Comparison of ENCODE assay signal across 9 cellular contexts in genomic region chr3:101518421-101518871, GRCh38.
DNase-seq lines count a peak whose midpoint lies in the region; ATAC-seq and TF ChIP-seq lines count a peak whose summit lies in the region.
"Had no signal": no experiment of that assay in that cellular context is flagged by ENCODE, and none has a peak within 500 bp of the region (broad histone marks: within the 10 kb centered on the region; RNA-seq: fewer than 3 reads in every experiment).

No MANE protein-coding gene starts in this region.

- no peaks in the 10 kb centered on the region for H3F3A ChIP-seq in OCI-LY1 (ENCODE audit: insufficient read depth, low read length)

- H4K20me1 ChIP-seq in OCI-LY1 (ENCODE audit: insufficient read depth, low read length), result no peaks in the 10 kb centered on the region

- peak; percentile 98 for ATAC-seq in GM18907 (IDR thresholded peaks at IDR 0.05; ENCODE audit: unreplicated experiment)
- ATAC-seq in HG02763 (IDR thresholded peaks at IDR 0.05; ENCODE audit: unreplicated experiment), result peak; percentile 97

- 0 out of 2 replicates have a peak overlapping the region, but pooled peaks have one; percentile 3 for H2AFZ ChIP-seq in OCI-LY1 (ENCODE audit: low read length)

- H3K36me3 ChIP-seq in OCI-LY1 (ENCODE audit: insufficient read depth, low read length), result no peaks in the 10 kb centered on the region

- no peaks in the 10 kb centered on the region for H3K79me2 ChIP-seq in OCI-LY1 (ENCODE audit: insufficient read depth, low read length)

- no peak for TF ChIP-seq CTCF in OCI-LY1 (IDR thresholded peaks at IDR 0.05; ENCODE audit: low read length)

- DNase-seq in activated naive CD4-positive, alpha-beta T cell treated with anti-CD3 and anti-CD28 coated beads, Interleukin-2, amount 50 U/mL, for 16 hours, result peak; percentile 32
- peak; percentile 57 for DNase-seq in stimulated activated CD8-positive, alpha-beta memory T cell treated with anti-CD3 and anti-CD28 coated beads, Interleukin-4, amount 100 ng/mL, for 48 hours
- DNase-seq in superior temporal gyrus (ENCODE audit: extremely low spot score) (no peak), HUDEP-2 (lab: John Stamatoyannopoulos, UW; ENCODE audit: unreplicated experiment in 76 of 76) (no peak), medulla oblongata (ENCODE audit: extremely low spot score) (no peak)

- no peaks in the 10 kb centered on the region for H3K27me3 ChIP-seq in OCI-LY1 (ENCODE audit: insufficient read depth, low read length)

- no peak overlapping the region for H3K27ac ChIP-seq in OCI-LY1 (ENCODE audit: low read depth, low read length, poor library complexity, severe bottlenecking)
- H3K27ac ChIP-seq: SK-N-MC had no signal

- H3K9me2 ChIP-seq in OCI-LY1 (ENCODE audit: low read depth, low read length), result no peaks in the 10 kb centered on the region

- H3K9me3 ChIP-seq in OCI-LY1 (ENCODE audit: low read length), result no peaks in the 10 kb centered on the region

- H3K4me1 ChIP-seq in OCI-LY1 (ENCODE audit: insufficient read depth, low read length, severe bottlenecking), result peaks cover 17% of the 10 kb centered on the region

- H3K4me3 ChIP-seq in OCI-LY1 (ENCODE audit: low read depth, low read length, poor library complexity, severe bottlenecking), result no peak overlapping the region
- H3K4me3 ChIP-seq: SK-N-MC had no signal

- no peak overlapping the region for H3K4me2 ChIP-seq in OCI-LY1 (ENCODE audit: low read length)

- no peak overlapping the region for H3K9ac ChIP-seq in OCI-LY1 (ENCODE audit: low read length)

Comparison
In these comparisons a context has a peak if more than half of its experiments do, and no peak if none do; other contexts are left out.
1. DNase-seq: peak in activated naive CD4-positive, alpha-beta T cell treated with anti-CD3 and anti-CD28 coated beads, Interleukin-2, amount 50 U/mL, for 16 hours (single experiment) and stimulated activated CD8-positive, alpha-beta memory T cell treated with anti-CD3 and anti-CD28 coated beads, Interleukin-4, amount 100 ng/mL, for 48 hours (single experiment); none in superior temporal gyrus (single experiment), HUDEP-2 (0 of 76) and medulla oblongata (single experiment).